5 cellular contexts compared by ENCODE assay signal in the genomic region with DNA sequence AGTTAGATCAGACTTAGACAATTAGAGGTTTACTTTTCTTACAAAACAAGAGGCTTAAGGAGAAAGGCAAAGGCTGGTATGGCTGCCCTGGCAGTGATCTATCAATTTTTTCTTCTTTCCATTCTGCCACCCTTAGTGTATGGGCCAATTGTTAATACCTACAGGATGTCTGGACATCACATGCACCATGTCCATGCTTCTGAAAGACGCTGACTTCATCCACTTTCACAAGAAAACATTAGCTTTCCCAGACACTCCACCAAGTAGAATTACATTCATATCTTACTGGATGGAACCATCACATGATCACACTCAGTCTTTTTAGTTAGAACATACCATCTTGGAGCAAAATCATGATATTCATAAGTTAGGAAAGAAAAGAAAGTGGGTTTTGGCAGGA.
"Had no signal": no experiment of that assay in that cellular context is flagged by ENCODE, and none has a peak within 500 bp of the region (broad histone marks: within the 10 kb centered on the region; RNA-seq: fewer than 3 reads in every experiment).

No MANE protein-coding gene starts in this region.

- H3K4me3 Mint-ChIP-seq: H9 had no signal

- H3K4me1 Mint-ChIP-seq: H9 had no signal

- H3K4me3 ChIP-seq: GM23248, K562 had no signal

- H2AFZ ChIP-seq: GM23248 had no signal

- H3K27ac Mint-ChIP-seq: H9 had no signal

- H3K27ac ChIP-seq: GM23248 had no signal

- DNase-seq: GM23248, H9, HCEC 1CT, IMR-90 had no signal

- H3K9ac ChIP-seq: GM23248 had no signal
